ENCODE assay signal across 8 cellular contexts in genomic region chr16:10509534-10510025, GRCh38.
DNase-seq lines count a peak whose midpoint lies in the region; ATAC-seq and TF ChIP-seq lines count a peak whose summit lies in the region.

No MANE protein-coding gene starts in this region.

- no peaks in the 10 kb centered on the region for H3K27me3 ChIP-seq in prostate gland (replicated peaks; ENCODE audit: insufficient read depth)

- POLR2A ChIA-PET in HEK293 (lab: Yijun Ruan, JAX), result no interaction called here

- intact Hi-C loops in prostate gland (cut with DNase I) (loop anchor here (2.0 kb wide), 1 partner anchor 253 kb away; no protein-coding TSS in a partner anchor), posterior vena cava (cut with DNase I) (loop anchor here (5.0 to 10.0 kb wide), 2 partner anchors 195 to 257 kb away; no protein-coding TSS in a partner anchor)

- H3K4me3 Mint-ChIP-seq in glutamatergic neuron (ENCODE audit: unreplicated experiment), result no peak overlapping the region

- H3K4me1 ChIP-seq in HEK293 (ENCODE audit: control insufficient read depth, insufficient read depth, low read length), result no peaks in the 10 kb centered on the region
- H3K4me1 ChIP-seq in prostate gland (replicated peaks), result peaks cover 2% of the 10 kb centered on the region

- CTCF ChIA-PET in HEK293 (lab: Yijun Ruan, JAX), result interaction anchor here (0.5 to 2.5 kb wide), 23 partner anchors 8 to 1249 kb away, joined by 3 to 26 read pairs (median 4); partner anchors contain the start of gene GRIN2A

- H3K4me3 ChIP-seq in HEK293 (ENCODE audit: low read depth, low read length) (no peak overlapping the region), prostate gland (no peak overlapping the region)

- DNase-seq in GDM1 (lab: John Stamatoyannopoulos, UW) (peak; percentile 65), NAMALWA (ENCODE audit: low spot score) (peak; percentile 87), glutamatergic neuron (peak; percentile 56), prostate gland (ENCODE audit: low spot score) (peak; percentile 51), posterior vena cava (ENCODE audit: low spot score) (no peak)
- DNase-seq in activated naive CD4-positive, alpha-beta T cell treated with anti-CD3 and anti-CD28 coated beads, Interleukin-2, amount 50 U/mL, for 72 hours (ENCODE audit: low spot score in 2 of 2), result peak in 1 of 2 donors; percentile 72

- TF ChIP-seq POLR2A in prostate gland (IDR thresholded peaks at IDR 0.05), result no peak

- H3K27me3 Mint-ChIP-seq in glutamatergic neuron (ENCODE audit: unreplicated experiment), result peaks cover 1% of the 10 kb centered on the region

- H3K36me3 ChIP-seq in HEK293 (ENCODE audit: control insufficient read depth in 2 of 2, insufficient read depth in 1 of 2, low read length in 2 of 2) (no peaks in the 10 kb centered on the region), prostate gland (no peaks in the 10 kb centered on the region)

- 20% methylated on average over 6 of the region's 6 CpGs for WGBS in prostate gland

- no peaks in the 10 kb centered on the region for H3K36me3 Mint-ChIP-seq in activated naive CD4-positive, alpha-beta T cell treated with anti-CD3 and anti-CD28 coated beads, Interleukin-2, amount 50 U/mL, for 72 hours
- H3K36me3 Mint-ChIP-seq in glutamatergic neuron (ENCODE audit: unreplicated experiment), result no peaks in the 10 kb centered on the region

- peak; percentile 59 for TF ChIP-seq CTCF in HEK293 (tag by site-specific recombination; IDR thresholded peaks at IDR 0.05)
- peak; percentile 86 for TF ChIP-seq CTCF in glutamatergic neuron (IDR thresholded peaks at IDR 0.05; ENCODE audit: partially characterized antibody, unreplicated experiment)
- TF ChIP-seq CTCF in prostate gland (IDR thresholded peaks at IDR 0.05), result peak; percentile 56 to 83 (median 67)

- H3K9me3 ChIP-seq in HEK293 (ENCODE audit: control insufficient read depth, insufficient read depth, low read depth, low read length) (no peaks in the 10 kb centered on the region), prostate gland (no peaks in the 10 kb centered on the region)

- H3K4me1 Mint-ChIP-seq in glutamatergic neuron (ENCODE audit: low read depth, unreplicated experiment), result peaks cover 9% of the 10 kb centered on the region

- H3K27ac ChIP-seq in HEK293 (ENCODE audit: extremely low read depth, low read depth, low read length) (no peak overlapping the region), prostate gland (no peak overlapping the region)

- no peaks in the 10 kb centered on the region for H3K9me3 Mint-ChIP-seq in activated naive CD4-positive, alpha-beta T cell treated with anti-CD3 and anti-CD28 coated beads, Interleukin-2, amount 50 U/mL, for 72 hours
- H3K9me3 Mint-ChIP-seq in glutamatergic neuron (ENCODE audit: unreplicated experiment), result no peaks in the 10 kb centered on the region

- ATAC-seq in SK-N-SH treated with all-trans-retinoic acid at 6 μM for 48 hours, result peak; percentile 99
- peak; percentile 69 to 74 for ATAC-seq in activated naive CD4-positive, alpha-beta T cell treated with anti-CD3 and anti-CD28 coated beads, Interleukin-2, amount 50 U/mL, for 72 hours

- peak overlapping the region in 1 of 2 donors; percentile 65 for H3K27ac Mint-ChIP-seq in activated naive CD4-positive, alpha-beta T cell treated with anti-CD3 and anti-CD28 coated beads, Interleukin-2, amount 50 U/mL, for 72 hours
- H3K27ac Mint-ChIP-seq in glutamatergic neuron (ENCODE audit: unreplicated experiment), result no peak overlapping the region

TF ChIP-seq in HEK293, 187 proteins besides CTCF, POLR2A, EP300 and RAD21 (continues in another document):
- peak; percentile 75 for TF ChIP-seq ZNF10 (tag by site-specific recombination; IDR thresholded peaks at IDR 0.05)
- no peak for TF ChIP-seq TSHZ1 (tag by site-specific recombination; IDR thresholded peaks at IDR 0.05; ENCODE audit: borderline replicate concordance)
- TF ChIP-seq ZNF449 (tag by site-specific recombination; IDR thresholded peaks at IDR 0.05), result no peak
- peak; percentile 39; the same call in 1 of the 2 replicates for TF ChIP-seq SCRT2 (tag by site-specific recombination; IDR thresholded peaks at IDR 0.05)

TF ChIP-seq in SK-N-SH treated with all-trans-retinoic acid at 6 μM for 48 hours, 23 proteins besides CTCF, POLR2A, EP300 and RAD21:
- no peak for TF ChIP-seq ZC3H10 (CRISPR knock-in tag; IDR thresholded peaks at IDR 0.05)
- TF ChIP-seq CSDC2 (CRISPR knock-in tag; IDR thresholded peaks at IDR 0.05), result no peak
- no peak for TF ChIP-seq ESRRG (CRISPR knock-in tag; IDR thresholded peaks at IDR 0.05)
- TF ChIP-seq ZNF8 (CRISPR knock-in tag; IDR thresholded peaks at IDR 0.05), result no peak
- TF ChIP-seq TOX (CRISPR knock-in tag; IDR thresholded peaks at IDR 0.05; ENCODE audit: borderline replicate concordance), result no peak
- TF ChIP-seq GLIS3 (CRISPR knock-in tag; IDR thresholded peaks at IDR 0.05), result no peak
- TF ChIP-seq ZNF70 (CRISPR knock-in tag; IDR thresholded peaks at IDR 0.05), result no peak
- TF ChIP-seq TSHZ2 (CRISPR knock-in tag; IDR thresholded peaks at IDR 0.05), result no peak
- no peak for TF ChIP-seq ISL1 (CRISPR knock-in tag; IDR thresholded peaks at IDR 0.05)
- TF ChIP-seq ZFP30 (CRISPR knock-in tag; IDR thresholded peaks at IDR 0.05), result no peak
- TF ChIP-seq, protein P1, sequence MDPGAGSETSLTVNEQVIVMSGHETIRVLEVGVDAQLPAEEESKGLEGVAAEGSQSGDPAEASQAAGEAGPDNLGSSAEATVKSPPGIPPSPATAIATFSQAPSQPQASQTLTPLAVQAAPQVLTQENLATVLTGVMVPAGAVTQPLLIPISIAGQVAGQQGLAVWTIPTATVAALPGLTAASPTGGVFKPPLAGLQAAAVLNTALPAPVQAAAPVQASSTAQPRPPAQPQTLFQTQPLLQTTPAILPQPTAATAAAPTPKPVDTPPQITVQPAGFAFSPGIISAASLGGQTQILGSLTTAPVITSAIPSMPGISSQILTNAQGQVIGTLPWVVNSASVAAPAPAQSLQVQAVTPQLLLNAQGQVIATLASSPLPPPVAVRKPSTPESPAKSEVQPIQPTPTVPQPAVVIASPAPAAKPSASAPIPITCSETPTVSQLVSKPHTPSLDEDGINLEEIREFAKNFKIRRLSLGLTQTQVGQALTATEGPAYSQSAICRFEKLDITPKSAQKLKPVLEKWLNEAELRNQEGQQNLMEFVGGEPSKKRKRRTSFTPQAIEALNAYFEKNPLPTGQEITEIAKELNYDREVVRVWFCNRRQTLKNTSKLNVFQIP (CRISPR knock-in tag; IDR thresholded peaks at IDR 0.05; ENCODE audit: borderline replicate concordance, low read depth), result no peak
